8 cellular contexts compared by ENCODE assay signal in genomic region chr7:151086802-151087246, GRCh38. TPM values are rescaled to one million over a fixed set of nuclear protein-coding genes. Genes with fewer than 3 reads are reported as not detected.
A peak's percentile ranks its signal among the peaks of the same experiment; 100 is the strongest.
DNase-seq lines count a peak whose midpoint lies in the region; ATAC-seq and TF ChIP-seq lines count a peak whose summit lies in the region.

No MANE protein-coding gene starts in this region.

- peaks cover 0 to 15% of the 10 kb centered on the region in 2 donors for H3K36me3 Mint-ChIP-seq in CD4-positive, alpha-beta memory T cell
- H3K36me3 Mint-ChIP-seq in activated T-helper 17 cell treated with anti-CD3 and anti-CD28 coated beads, Interleukin-2, amount 50 U/mL, for 72 hours (ENCODE audit: low read depth) = peaks cover 20% of the 10 kb centered on the region

- DNase-seq in CD4-positive, alpha-beta memory T cell = peak in 3 of 5 donors; percentile 27 to 41 (median 37)
- DNase-seq in hepatocyte (ENCODE audit: low spot score) (peak; percentile 55), middle frontal gyrus (ENCODE audit: extremely low spot score, low spot score) (no peak)

- H3K9ac ChIP-seq in HUES48 (ENCODE audit: low read depth, low read length) (peak overlapping the region; percentile 30; the same call in 1 of the 2 replicates), skeletal muscle satellite cell (ENCODE audit: low read depth, low read length) (peak overlapping the region; percentile 90)

- peaks cover 39% of the 10 kb centered on the region for H4K20me1 ChIP-seq in hepatocyte (ENCODE audit: insufficient read depth, poor library complexity, severe bottlenecking)

- H3K9me3 ChIP-seq in CD4-positive, alpha-beta memory T cell (ENCODE audit: control insufficient read depth in 1 of 2, low read length in 2 of 2) = no peaks in the 10 kb centered on the region
- H3K9me3 ChIP-seq in HUES48 (ENCODE audit: control insufficient read depth, insufficient read depth, low read length) = no peaks in the 10 kb centered on the region
- H3K9me3 ChIP-seq in hepatocyte (ENCODE audit: low read depth) = no peaks in the 10 kb centered on the region
- H3K9me3 ChIP-seq in skeletal muscle satellite cell (replicated peaks; ENCODE audit: low read length) = no peaks in the 10 kb centered on the region

- peak overlapping the region; percentile 90 to 94 (median 91) for H3K4me3 Mint-ChIP-seq in CD4-positive, alpha-beta memory T cell
- peak overlapping the region; percentile 78 for H3K4me3 Mint-ChIP-seq in activated T-helper 17 cell treated with anti-CD3 and anti-CD28 coated beads, Interleukin-2, amount 50 U/mL, for 72 hours

- no peaks in the 10 kb centered on the region for H3K27me3 Mint-ChIP-seq in CD4-positive, alpha-beta memory T cell
- H3K27me3 Mint-ChIP-seq in activated T-helper 17 cell treated with anti-CD3 and anti-CD28 coated beads, Interleukin-2, amount 50 U/mL, for 72 hours = no peaks in the 10 kb centered on the region

- intact Hi-C loops in CD4-positive, alpha-beta memory T cell (cut with micrococcal nuclease) = loop anchor here (1.0 to 10.0 kb wide), 2 partner anchors 24 to 112 kb away; partner anchors contain the start of gene KCNH2

- peaks cover 0 to 2% (median 0%) of the 10 kb centered on the region in 8 donors for H3K9me3 Mint-ChIP-seq in CD4-positive, alpha-beta memory T cell
- H3K9me3 Mint-ChIP-seq in activated T-helper 17 cell treated with anti-CD3 and anti-CD28 coated beads, Interleukin-2, amount 50 U/mL, for 72 hours = no peaks in the 10 kb centered on the region

- peaks cover 64% of the 10 kb centered on the region for H3K79me2 ChIP-seq in hepatocyte

- TF ChIP-seq CTCF in hepatocyte (IDR thresholded peaks at IDR 0.05; ENCODE audit: poor library complexity) = no peak

- peak overlapping the region; percentile 69 to 88 for H3K4me3 ChIP-seq in CD4-positive, alpha-beta memory T cell (ENCODE audit: low read length in 2 of 2)
- peak overlapping the region; percentile 80 for H3K4me3 ChIP-seq in HUES48 (ENCODE audit: low read depth, low read length)
- H3K4me3 ChIP-seq in hepatocyte = peak overlapping the region; percentile 95
- H3K4me3 ChIP-seq in skeletal muscle satellite cell (ENCODE audit: low read length) = peak overlapping the region; percentile 88

- 1% methylated on average over 34 of the region's 56 CpGs for WGBS in hepatocyte (ENCODE audit: low lambda C conversion rate, missing lambda C conversion rate)

- H3K4me2 ChIP-seq in hepatocyte (peak overlapping the region; percentile 100), skeletal muscle satellite cell (ENCODE audit: low read length) (peak overlapping the region; percentile 100)

- H3K4me1 Mint-ChIP-seq in CD4-positive, alpha-beta memory T cell = peaks cover 22 to 52% (median 38%) of the 10 kb centered on the region in 4 donors
- peaks cover 19% of the 10 kb centered on the region for H3K4me1 Mint-ChIP-seq in activated T-helper 17 cell treated with anti-CD3 and anti-CD28 coated beads, Interleukin-2, amount 50 U/mL, for 72 hours

- H3K27ac ChIP-seq in CD4-positive, alpha-beta memory T cell (ENCODE audit: low read depth, low read length) = peak overlapping the region; percentile 62
- H3K27ac ChIP-seq in HUES48 (ENCODE audit: low read depth, low read length) = no peak overlapping the region
- peak overlapping the region; percentile 83 for H3K27ac ChIP-seq in hepatocyte

- H3K27me3 ChIP-seq in CD4-positive, alpha-beta memory T cell (ENCODE audit: insufficient read depth, low read length) = no peaks in the 10 kb centered on the region
- peaks cover 37% of the 10 kb centered on the region for H3K27me3 ChIP-seq in HUES48 (ENCODE audit: control insufficient read depth, insufficient read depth, low read length)
- no peaks in the 10 kb centered on the region for H3K27me3 ChIP-seq in hepatocyte
- no peaks in the 10 kb centered on the region for H3K27me3 ChIP-seq in skeletal muscle satellite cell (ENCODE audit: control insufficient read depth, insufficient read depth, low read length)

- peaks cover 46% of the 10 kb centered on the region for H3K4me1 ChIP-seq in CD4-positive, alpha-beta memory T cell (ENCODE audit: insufficient read depth, low read length)
- peaks cover 42% of the 10 kb centered on the region for H3K4me1 ChIP-seq in HUES48 (ENCODE audit: control insufficient read depth, insufficient read depth, low read length)
- peaks cover 52% of the 10 kb centered on the region for H3K4me1 ChIP-seq in hepatocyte (ENCODE audit: insufficient read depth)
- peaks cover 47% of the 10 kb centered on the region for H3K4me1 ChIP-seq in skeletal muscle satellite cell (ENCODE audit: control insufficient read depth, insufficient read depth, low read length)

- peak overlapping the region; percentile 66 for H2AFZ ChIP-seq in hepatocyte

- POLR2A ChIA-PET in CD4-positive, alpha-beta memory T cell (lab: Charles Lee; ENCODE audit: partially characterized antibody) = interaction anchor here (1.0 to 1.5 kb wide), 5 partner anchors 27 to 73 kb away, joined by 3 to 4 read pairs (median 4); partner anchors contain the start of gene ABCB8

- H3K27ac Mint-ChIP-seq in CD4-positive, alpha-beta memory T cell = peak overlapping the region; percentile 63 to 96 (median 93)
- peak overlapping the region; percentile 50 for H3K27ac Mint-ChIP-seq in activated T-helper 17 cell treated with anti-CD3 and anti-CD28 coated beads, Interleukin-2, amount 50 U/mL, for 72 hours

- ATAC-seq in activated T-helper 17 cell treated with anti-CD3 and anti-CD28 coated beads, Interleukin-2, amount 50 U/mL, for 72 hours (replicated peaks) = peak; percentile 28
- ATAC-seq in HG02885 (IDR thresholded peaks at IDR 0.05; ENCODE audit: poor library complexity, unreplicated experiment) (no peak), GM21515 (IDR thresholded peaks at IDR 0.05; ENCODE audit: unreplicated experiment) (no peak)

- H3K36me3 ChIP-seq in CD4-positive, alpha-beta memory T cell (ENCODE audit: insufficient read depth, low read length) = no peaks in the 10 kb centered on the region
- H3K36me3 ChIP-seq in HUES48 (ENCODE audit: control insufficient read depth, insufficient read depth, low read length) (no peaks in the 10 kb centered on the region), hepatocyte (replicated peaks; ENCODE audit: insufficient read depth, low read depth) (no peaks in the 10 kb centered on the region), skeletal muscle satellite cell (ENCODE audit: insufficient read depth, low read length) (peaks cover 3% of the 10 kb centered on the region)

- CTCF ChIA-PET in CD4-positive, alpha-beta memory T cell (lab: Charles Lee; ENCODE audit: partially characterized antibody) = interaction anchor here (1.1 to 5.6 kb wide), 4 partner anchors 21 to 79 kb away, joined by 3 to 29 read pairs (median 7); no protein-coding TSS in a partner anchor

- no peaks in the 10 kb centered on the region for H3K9me2 ChIP-seq in hepatocyte (replicated peaks; ENCODE audit: insufficient read depth)

RNA-seq across cellular contexts. Expression of gene AGAP3, which starts 0.5 kb away (rescaled TPM):
- 10 to 100 TPM; 52.9 to 65.8 TPM for total RNA-seq in CD4-positive, alpha-beta memory T cell
- 1 to 10 TPM; 3.0 to 9.5 TPM for polyA plus RNA-seq in CD4-positive, alpha-beta memory T cell
- total RNA-seq in activated T-helper 17 cell treated with anti-CD3 and anti-CD28 coated beads, Interleukin-2, amount 50 U/mL, for 72 hours = 10 to 100 TPM; 45.0 to 58.6 TPM
- total RNA-seq in hepatocyte = 23.7 and 44.0 TPM in 2 replicates
- 56.7 and 63.5 TPM in 2 replicates for polyA plus RNA-seq in hepatocyte
- 60.1 and 66.2 TPM in 2 replicates for total RNA-seq in skeletal muscle satellite cell (2012; rRNA removed)

RNA-seq across cellular contexts. Expression of gene TMUB1, which starts 3.5 kb away (rescaled TPM):
- total RNA-seq in CD4-positive, alpha-beta memory T cell = 10 to 100 TPM; 42.6 to 48.7 TPM
- polyA plus RNA-seq in CD4-positive, alpha-beta memory T cell = 10 to 100 TPM; 48.9 to 66.7 TPM
- total RNA-seq in activated T-helper 17 cell treated with anti-CD3 and anti-CD28 coated beads, Interleukin-2, amount 50 U/mL, for 72 hours = 10 to 100 TPM; 72.7 to 78.4 TPM
- total RNA-seq in hepatocyte = 40.5 and 45.0 TPM in 2 replicates
- 83.1 and 91.9 TPM in 2 replicates for polyA plus RNA-seq in hepatocyte
- 18.8 and 25.1 TPM in 2 replicates for total RNA-seq in skeletal muscle satellite cell (2012; rRNA removed)

RNA-seq across cellular contexts. Expression of gene FASTK, which starts 6.2 kb away (rescaled TPM):
- 100 to 1,000 TPM; 123 to 126 TPM for total RNA-seq in CD4-positive, alpha-beta memory T cell
- 10 to 100 TPM; 51.2 to 62.2 TPM for polyA plus RNA-seq in CD4-positive, alpha-beta memory T cell
- 10 to 100 TPM; 63.3 to 71.1 TPM for total RNA-seq in activated T-helper 17 cell treated with anti-CD3 and anti-CD28 coated beads, Interleukin-2, amount 50 U/mL, for 72 hours
- total RNA-seq in hepatocyte = 105 and 107 TPM in 2 replicates
- polyA plus RNA-seq in hepatocyte = 193 and 202 TPM in 2 replicates
- total RNA-seq in skeletal muscle satellite cell (2012; rRNA removed) = 58.3 and 85.2 TPM in 2 replicates

RNA-seq across cellular contexts. Expression of gene SLC4A2, which starts 27.4 kb away (rescaled TPM):
- 10 to 100 TPM; 82.7 to 84.7 TPM for total RNA-seq in CD4-positive, alpha-beta memory T cell
- polyA plus RNA-seq in CD4-positive, alpha-beta memory T cell = 10 to 100 TPM; 12.8 to 24.3 TPM
- total RNA-seq in activated T-helper 17 cell treated with anti-CD3 and anti-CD28 coated beads, Interleukin-2, amount 50 U/mL, for 72 hours = 100 to 1,000 TPM; 114 to 135 TPM
- total RNA-seq in hepatocyte = 153 and 188 TPM in 2 replicates
- polyA plus RNA-seq in hepatocyte = 167 and 175 TPM in 2 replicates
- total RNA-seq in skeletal muscle satellite cell (2012; rRNA removed) = 54.8 and 77.8 TPM in 2 replicates

RNA-seq across cellular contexts. Expression of gene CDK5, which starts 29.1 kb away (rescaled TPM):
- total RNA-seq in CD4-positive, alpha-beta memory T cell = 1 to 10 TPM; 6.3 to 7.5 TPM
- polyA plus RNA-seq in CD4-positive, alpha-beta memory T cell = 10 to 100 TPM; 10.8 to 15.2 TPM
- 10 to 100 TPM in 1 of 2 donors, 1 to 10 TPM in 1; 9.0 to 23.4 TPM for total RNA-seq in activated T-helper 17 cell treated with anti-CD3 and anti-CD28 coated beads, Interleukin-2, amount 50 U/mL, for 72 hours
- total RNA-seq in hepatocyte = 15.2 and 17.4 TPM in 2 replicates
- 29.4 and 39.4 TPM in 2 replicates for polyA plus RNA-seq in hepatocyte
- total RNA-seq in skeletal muscle satellite cell (2012; rRNA removed) = 15.7 and 18.1 TPM in 2 replicates
